8 cellular contexts compared by ENCODE assay signal in genomic region chr10:124917168-124917938, GRCh38. TPM values are rescaled to one million over a fixed set of nuclear protein-coding genes. Genes with fewer than 3 reads are reported as not detected.
DNase-seq lines count a peak whose midpoint lies in the region; ATAC-seq and TF ChIP-seq lines count a peak whose summit lies in the region.

No MANE protein-coding gene starts in this region.

- H3K9me3 Mint-ChIP-seq in brain, result peaks cover 0 to 3% (median 0%) of the 10 kb centered on the region in 5 experiments
- no peaks in the 10 kb centered on the region for H3K9me3 Mint-ChIP-seq in immature natural killer cell

- peak overlapping the region; percentile 72 to 92 (median 81) for H3K4me3 ChIP-seq in skin epidermis

- no peak for TF ChIP-seq CTCF in brain (conservative IDR thresholded peaks at IDR 0.05)

- H3K4me1 Mint-ChIP-seq in brain, result peaks cover 48% of the 10 kb centered on the region
- peaks cover 33 to 46% of the 10 kb centered on the region in 2 donors for H3K4me1 Mint-ChIP-seq in immature natural killer cell

- H3K27ac Mint-ChIP-seq in brain (peak overlapping the region; percentile 96 to 100 (median 99)), immature natural killer cell (peak overlapping the region; percentile 93 to 98 (median 96))

- H3K27ac ChIP-seq in skin epidermis, result peak overlapping the region; percentile 90 to 99 (median 98)

- ATAC-seq in GM19351 (IDR thresholded peaks at IDR 0.05; ENCODE audit: unreplicated experiment) (peak; percentile 21), HG03558 (IDR thresholded peaks at IDR 0.05; ENCODE audit: extremely low read depth, unreplicated experiment) (peak; percentile 8)

- DNase-seq in CD1c-positive myeloid dendritic cell (ENCODE audit: extremely low spot score), result peak; percentile 48
- peak; percentile 19 for DNase-seq in T follicular helper cell (ENCODE audit: low read depth)
- peak; percentile 28 to 38 (median 38) for DNase-seq in immature natural killer cell
- DNase-seq in COLO829 (ENCODE audit: low spot score), result no peak

- H3K4me3 Mint-ChIP-seq in brain, result peak overlapping the region; percentile 97 to 99 (median 98)
- peak overlapping the region; percentile 95 to 96 (median 96) for H3K4me3 Mint-ChIP-seq in immature natural killer cell

- H3K36me3 Mint-ChIP-seq in brain (peaks cover 10% of the 10 kb centered on the region), immature natural killer cell (no peaks in the 10 kb centered on the region)

- H3K27me3 Mint-ChIP-seq in brain (peaks cover 8% of the 10 kb centered on the region), immature natural killer cell (ENCODE audit: low read depth in 3 of 3) (peaks cover 2 to 21% (median 3%) of the 10 kb centered on the region in 3 donors)

RNA-seq across cellular contexts. Expression of gene ZRANB1, which starts 24.6 kb away (rescaled TPM):
- polyA plus RNA-seq in brain (ENCODE audit: insufficient read depth, low read depth, low replicate concordance), result 18.7 TPM
- 1 to 10 TPM; 3.8 to 7.1 (median 5.6) TPM for polyA plus RNA-seq in immature natural killer cell
